ENCODE assay signal across 17 cellular contexts in genomic region chr18:50658601-50659000, GRCh38.
"Had no signal": no experiment of that assay in that cellular context is flagged by ENCODE, and none has a peak within 500 bp of the region (broad histone marks: within the 10 kb centered on the region; RNA-seq: fewer than 3 reads in every experiment).

No MANE protein-coding gene starts in this region.

- H3K27me3 Mint-ChIP-seq: activated CD4-positive, alpha-beta T cell treated with anti-CD3 and anti-CD28 coated beads, Interleukin-2, amount 10 ng/mL, durations not matched to agents 7 days and 5 days; stimulated activated naive CD8-positive, alpha-beta T cell treated with anti-CD3 and anti-CD28 coated beads, Interleukin-15, Interleukin-2, amounts not matched to agents 100 ng/mL and 50 ng/mL, for 24 hours had no signal

- DNase-seq: activated CD4-positive, alpha-beta T cell treated with anti-CD3 and anti-CD28 coated beads, Interleukin-2, amount 10 ng/mL, durations not matched to agents 7 days and 5 days; activated CD8-positive, alpha-beta memory T cell treated with anti-CD3 and anti-CD28 coated beads, Interleukin-2, amount 50 U/mL, for 4 hours; activated effector memory CD4-positive, alpha-beta T cell treated with Interleukin-2 at 50 U/mL for 16 hours; activated naive CD4-positive, alpha-beta T cell treated with anti-CD3 and anti-CD28 coated beads, Interleukin-2, amount 50 U/mL, for 16 hours; activated T-cell treated with anti-CD3 and anti-CD28 coated beads, Interleukin-2, amount 50 U/mL, for 4 hours; natural killer cell; ovary; stimulated activated CD4-positive, alpha-beta T cell treated with anti-CD3 and anti-CD28 coated beads, Interleukin-2, amount 100 ng/mL, for 24 hours; T-helper 1 cell; T-helper 9 cell; upper lobe of right lung had no signal

- H3K9me3 ChIP-seq: ovary, suprapubic skin, upper lobe of right lung had no signal

- H3K4me3 ChIP-seq: ascending aorta, ovary, suprapubic skin, upper lobe of right lung had no signal

- H3K4me3 Mint-ChIP-seq: activated CD4-positive, alpha-beta T cell treated with anti-CD3 and anti-CD28 coated beads, Interleukin-2, amount 10 ng/mL, durations not matched to agents 7 days and 5 days; activated T-cell treated with anti-CD3 and anti-CD28 coated beads, Interleukin-2, amount 50 U/mL, for 4 hours; memory B cell; natural killer cell; stimulated activated naive CD8-positive, alpha-beta T cell treated with anti-CD3 and anti-CD28 coated beads, Interleukin-15, Interleukin-2, amounts not matched to agents 100 ng/mL and 50 ng/mL, for 24 hours had no signal

- ATAC-seq: activated T-cell treated with anti-CD3 and anti-CD28 coated beads, Interleukin-2, amount 50 U/mL, for 4 hours; natural killer cell had no signal

- H3K27ac ChIP-seq: epithelial cell of prostate, foreskin keratinocyte, ovary, suprapubic skin, upper lobe of right lung had no signal

- H3K36me3 ChIP-seq: ascending aorta, ovary, suprapubic skin, upper lobe of right lung had no signal

- H3K4me1 ChIP-seq: foreskin keratinocyte, suprapubic skin, upper lobe of right lung had no signal

- H3K9me3 Mint-ChIP-seq: natural killer cell had no signal

- H3K4me1 Mint-ChIP-seq: activated CD4-positive, alpha-beta T cell treated with anti-CD3 and anti-CD28 coated beads, Interleukin-2, amount 10 ng/mL, durations not matched to agents 7 days and 5 days; memory B cell; natural killer cell had no signal

- H3K27ac Mint-ChIP-seq: activated CD4-positive, alpha-beta T cell treated with anti-CD3 and anti-CD28 coated beads, Interleukin-2, amount 10 ng/mL, durations not matched to agents 7 days and 5 days; memory B cell; natural killer cell; stimulated activated naive CD8-positive, alpha-beta T cell treated with anti-CD3 and anti-CD28 coated beads, Interleukin-15, Interleukin-2, amounts not matched to agents 100 ng/mL and 50 ng/mL, for 24 hours had no signal

- H3K27me3 ChIP-seq: ascending aorta, foreskin keratinocyte, ovary, suprapubic skin, upper lobe of right lung had no signal

- H3K36me3 Mint-ChIP-seq: memory B cell, natural killer cell had no signal
